In the genomic region with DNA sequence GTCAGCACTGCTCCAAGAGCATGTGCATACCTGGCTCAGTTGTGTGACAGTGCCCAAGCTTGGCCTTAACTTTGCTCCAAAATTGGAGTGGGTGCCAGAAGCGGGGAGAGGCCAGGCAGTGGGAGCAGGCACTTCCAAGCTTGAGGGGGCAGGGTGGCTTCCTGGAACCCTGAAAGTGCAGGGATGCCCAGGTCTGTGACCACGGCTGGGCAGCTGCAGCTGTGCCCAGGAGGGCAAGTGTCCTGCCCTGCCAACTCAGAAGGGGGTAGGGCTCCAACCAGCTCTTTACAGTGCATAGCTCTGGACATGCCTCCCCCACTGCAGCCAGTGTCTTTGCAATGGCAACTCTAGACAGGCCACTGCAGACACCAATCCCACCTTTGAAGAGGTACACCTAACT, we compare ENCODE assay signal across 18 cellular contexts.
DNase-seq lines count a peak whose midpoint lies in the region; ATAC-seq and TF ChIP-seq lines count a peak whose summit lies in the region.
"Had no signal": no experiment of that assay in that cellular context is flagged by ENCODE, and none has a peak within 500 bp of the region (broad histone marks: within the 10 kb centered on the region; RNA-seq: fewer than 3 reads in every experiment).

No MANE protein-coding gene starts in this region.

- peak; percentile 27 for DNase-seq in endodermal cell
- DNase-seq in myocyte (ENCODE audit: low read depth): peak; percentile 61
- DNase-seq in progenitor cell of endocrine pancreas (ENCODE audit: low spot score, unreplicated experiment): no peak
- DNase-seq in activated CD8-positive, alpha-beta memory T cell treated with anti-CD3 and anti-CD28 coated beads for 24 hours: no peak
- no peak for DNase-seq in NCI-H1105 (lab: John Stamatoyannopoulos, UW)
- DNase-seq: C1 segment of cervical spinal cord; Caco-2; CD4-positive, CD25-positive, alpha-beta regulatory T cell; CD8-positive, alpha-beta T cell; DMS 273 treated with DMSO at 0.1 percent for 48 hours; DMS79; EL; GDM1; GM23248; H7; HCEC 1CT had no signal

- no peaks in the 10 kb centered on the region for H3K36me3 Mint-ChIP-seq in endodermal cell (ENCODE audit: low read depth)
- no peaks in the 10 kb centered on the region for H3K36me3 Mint-ChIP-seq in progenitor cell of endocrine pancreas (ENCODE audit: insufficient read depth)
- H3K36me3 Mint-ChIP-seq: CD4-positive, CD25-positive, alpha-beta regulatory T cell; CD8-positive, alpha-beta T cell had no signal

- H3K4me3 ChIP-seq in endodermal cell (ENCODE audit: low read length): no peak overlapping the region
- H3K4me3 ChIP-seq: GM12878, GM23248 had no signal

- WGBS in endodermal cell (ENCODE audit: insufficient coverage in 1 of 2, insufficient read length in 1 of 2), 2 experiments: 89 to 100% methylated on average over 1 to 2 of the region's 2 CpGs

- no peak overlapping the region for H3K27ac Mint-ChIP-seq in endodermal cell
- peak overlapping the region; percentile 67 for H3K27ac Mint-ChIP-seq in progenitor cell of endocrine pancreas
- H3K27ac Mint-ChIP-seq: CD4-positive, CD25-positive, alpha-beta regulatory T cell; CD8-positive, alpha-beta T cell had no signal

- H3K4me1 Mint-ChIP-seq in endodermal cell: peaks cover under 1% of the 10 kb centered on the region
- H3K4me1 Mint-ChIP-seq in progenitor cell of endocrine pancreas (ENCODE audit: low read depth): no peaks in the 10 kb centered on the region
- H3K4me1 Mint-ChIP-seq: CD4-positive, CD25-positive, alpha-beta regulatory T cell had no signal

- H3K9ac ChIP-seq in endodermal cell (ENCODE audit: extremely low read depth, low read length, poor library complexity, severe bottlenecking): no peak overlapping the region
- H3K9ac ChIP-seq: GM23248 had no signal

- H3K9me3 ChIP-seq in endodermal cell (ENCODE audit: control insufficient read depth, low read length): no peaks in the 10 kb centered on the region
- H3K9me3 ChIP-seq: Caco-2 had no signal

- H3K27me3 Mint-ChIP-seq in endodermal cell (ENCODE audit: insufficient read depth) (no peaks in the 10 kb centered on the region), progenitor cell of endocrine pancreas (no peaks in the 10 kb centered on the region)
- H3K27me3 Mint-ChIP-seq: CD4-positive, CD25-positive, alpha-beta regulatory T cell had no signal

- H3K9me3 Mint-ChIP-seq in endodermal cell (peaks cover 5% of the 10 kb centered on the region), progenitor cell of endocrine pancreas (ENCODE audit: low read depth) (no peaks in the 10 kb centered on the region)
- H3K9me3 Mint-ChIP-seq: CD8-positive, alpha-beta T cell had no signal

- ATAC-seq in GM21737 (IDR thresholded peaks at IDR 0.05; ENCODE audit: unreplicated experiment): no peak
- ATAC-seq: CD8-positive, alpha-beta T cell; GM12878 had no signal

- TF ChIP-seq CTCF in endodermal cell (conservative IDR thresholded peaks at IDR 0.05): no peak
- no peak for TF ChIP-seq CTCF in progenitor cell of endocrine pancreas (IDR thresholded peaks at IDR 0.05; ENCODE audit: unreplicated experiment)

- no peak overlapping the region for H3K27ac ChIP-seq in endodermal cell (ENCODE audit: low read depth, low read length)
- H3K27ac ChIP-seq: GM23248 had no signal

- H3K27me3 ChIP-seq in endodermal cell (ENCODE audit: control insufficient read depth, insufficient read depth, low read length, poor library complexity, severe bottlenecking): no peaks in the 10 kb centered on the region

- no peaks in the 10 kb centered on the region for H3K36me3 ChIP-seq in endodermal cell (ENCODE audit: control insufficient read depth, insufficient read depth, low read length)

- H3K4me3 Mint-ChIP-seq in endodermal cell (no peak overlapping the region), progenitor cell of endocrine pancreas (ENCODE audit: low read depth) (no peak overlapping the region)
- H3K4me3 Mint-ChIP-seq: CD4-positive, CD25-positive, alpha-beta regulatory T cell; CD8-positive, alpha-beta T cell had no signal

- H3K4me1 ChIP-seq in endodermal cell (ENCODE audit: control insufficient read depth, insufficient read depth, low read length): no peaks in the 10 kb centered on the region
- H3K4me1 ChIP-seq: Caco-2 had no signal

Comparison
In these comparisons a context has a peak if more than half of its experiments do, and no peak if none do; other contexts are left out.
1. DNase-seq: peak in endodermal cell (single experiment) and myocyte (single experiment); none in progenitor cell of endocrine pancreas (single experiment), activated CD8-positive, alpha-beta memory T cell treated with anti-CD3 and anti-CD28 coated beads for 24 hours (single experiment) and NCI-H1105 (single experiment).